18 cellular contexts compared by ENCODE assay signal in the genomic region with DNA sequence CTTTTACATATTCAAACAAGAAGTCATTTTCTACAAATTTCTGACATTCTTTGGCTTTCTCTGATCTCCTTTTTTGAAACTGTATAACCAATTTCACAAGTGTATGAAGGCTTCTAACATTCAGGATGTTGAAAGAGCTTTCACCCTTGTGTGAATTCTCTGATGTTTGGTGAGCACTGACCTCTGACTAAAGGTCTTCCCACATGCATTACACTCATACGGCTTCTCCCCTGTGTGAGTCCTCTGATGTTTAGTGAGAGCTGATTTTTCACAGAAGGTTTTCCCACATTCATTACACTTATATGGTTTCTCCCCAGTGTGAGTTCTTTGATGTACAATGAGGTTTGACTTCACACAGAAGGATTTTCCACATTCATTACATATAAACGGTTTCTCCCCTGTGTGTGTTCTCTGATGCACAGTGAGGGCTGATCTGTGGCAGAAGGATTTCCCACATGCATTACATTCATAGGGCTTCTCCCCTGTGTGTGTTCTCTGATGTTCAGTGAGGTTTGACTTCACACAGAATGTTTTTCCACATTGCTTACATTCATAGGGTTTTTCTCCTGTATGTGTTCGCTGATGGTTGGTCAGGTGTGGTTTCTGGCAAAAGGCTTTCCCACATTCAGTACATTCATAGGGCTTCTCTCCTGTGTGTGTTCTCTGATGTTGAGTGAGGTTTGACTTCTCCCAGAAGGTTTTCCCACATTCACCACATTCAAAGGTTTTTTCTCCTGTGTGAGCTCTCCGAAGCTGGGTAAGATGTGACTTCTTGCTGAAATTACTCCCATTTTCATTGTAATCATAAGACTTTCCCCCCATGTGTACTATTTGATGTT.
"Had no signal": no experiment of that assay in that cellular context is flagged by ENCODE, and none has a peak within 500 bp of the region (broad histone marks: within the 10 kb centered on the region; RNA-seq: fewer than 3 reads in every experiment).

No MANE protein-coding gene starts in this region.

- H3K4me1 ChIP-seq: esophagus muscularis mucosa, foreskin keratinocyte, heart left ventricle, left ventricle myocardium inferior, neural progenitor cell, tibial nerve, vagina had no signal

- H3K27ac Mint-ChIP-seq: activated CD4-positive, alpha-beta T cell treated with anti-CD3 and anti-CD28 coated beads, Interleukin-2, amount 10 ng/mL, durations not matched to agents 7 days and 5 days; activated T-helper 17 cell treated with anti-CD3 and anti-CD28 coated beads, Interleukin-2, amount 50 U/mL, for 72 hours; neural progenitor cell had no signal

- H3K4me3 Mint-ChIP-seq: activated CD4-positive, alpha-beta T cell treated with anti-CD3 and anti-CD28 coated beads, Interleukin-2, amount 10 ng/mL, durations not matched to agents 7 days and 5 days; activated T-helper 17 cell treated with anti-CD3 and anti-CD28 coated beads, Interleukin-2, amount 50 U/mL, for 72 hours; neural progenitor cell had no signal

- H3K9ac ChIP-seq: neural progenitor cell had no signal

- H3K27me3 ChIP-seq: brain microvascular endothelial cell, esophagus muscularis mucosa, foreskin keratinocyte, heart left ventricle, neural progenitor cell, ovary, tibial nerve, vagina had no signal

- H3K27me3 Mint-ChIP-seq: activated CD4-positive, alpha-beta T cell treated with anti-CD3 and anti-CD28 coated beads, Interleukin-2, amount 10 ng/mL, durations not matched to agents 7 days and 5 days; activated T-helper 17 cell treated with anti-CD3 and anti-CD28 coated beads, Interleukin-2, amount 50 U/mL, for 72 hours had no signal

- DNase-seq: activated CD4-positive, alpha-beta T cell treated with anti-CD3 and anti-CD28 coated beads, Interleukin-2, amount 10 ng/mL, durations not matched to agents 7 days and 5 days; activated CD4-positive, CD25-positive, alpha-beta regulatory T cell; activated naive CD4-positive, alpha-beta T cell treated with anti-CD3 and anti-CD28 coated beads, Interleukin-2, amount 50 U/mL, for 16 hours; activated T-cell treated with anti-CD3 and anti-CD28 coated beads for 4 hours; amygdala; brain microvascular endothelial cell; cerebellar nuclear complex; heart left ventricle; islet precursor cell; left ventricle myocardium inferior; ovary; small intestine had no signal

- H3K4me3 ChIP-seq: esophagus muscularis mucosa, heart left ventricle, left ventricle myocardium inferior, neural progenitor cell, ovary, tibial nerve, vagina had no signal

- ATAC-seq: activated T-helper 17 cell treated with anti-CD3 and anti-CD28 coated beads, Interleukin-2, amount 50 U/mL, for 72 hours; foreskin keratinocyte; heart left ventricle had no signal

- H3K36me3 ChIP-seq: neural progenitor cell had no signal

- H3K27ac ChIP-seq: brain microvascular endothelial cell, esophagus muscularis mucosa, foreskin keratinocyte, heart left ventricle, left ventricle myocardium inferior, neural progenitor cell, ovary, tibial nerve, vagina had no signal

- H3K4me1 Mint-ChIP-seq: neural progenitor cell had no signal
